ENCODE assay signal across 25 cellular contexts in the genomic region with DNA sequence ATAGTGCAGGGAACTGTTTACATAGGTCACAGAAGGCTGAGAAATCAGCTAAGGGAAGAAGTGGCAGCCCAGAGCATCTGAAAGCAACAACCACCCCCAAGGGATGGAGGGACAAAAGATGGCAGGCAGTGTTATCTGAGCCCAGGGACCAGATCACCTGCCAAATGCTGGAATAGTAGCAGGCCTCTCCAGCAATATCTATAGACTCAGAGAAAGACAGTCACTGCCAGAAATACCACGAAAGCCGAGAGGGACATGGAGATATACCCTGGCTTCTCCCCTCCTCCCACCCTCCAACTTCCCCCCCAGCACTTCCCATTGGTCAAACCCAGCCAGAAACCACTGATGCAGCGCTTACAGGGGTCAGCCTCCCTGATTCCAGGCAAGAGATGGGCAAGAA. TPM values are rescaled to one million over a fixed set of nuclear protein-coding genes. Genes with fewer than 3 reads are reported as not detected.
DNase-seq lines count a peak whose midpoint lies in the region; ATAC-seq and TF ChIP-seq lines count a peak whose summit lies in the region.
"Had no signal": no experiment of that assay in that cellular context is flagged by ENCODE, and none has a peak within 500 bp of the region (broad histone marks: within the 10 kb centered on the region; RNA-seq: fewer than 3 reads in every experiment).

No MANE protein-coding gene starts in this region.

- no peaks in the 10 kb centered on the region for H4K20me1 ChIP-seq in IMR-90 (ENCODE audit: insufficient read depth, low read length)
- H4K20me1 ChIP-seq: BLaER1 treated with 17β-estradiol and CSF1 and Interleukin-3, amounts not matched to agents 10 nM and 100 nM had no signal

- peak overlapping the region; percentile 98; the same call in 1 of the 2 replicates for H2BK20ac ChIP-seq in IMR-90 (ENCODE audit: low read depth, low read length)

- H3K9me3 ChIP-seq in right cardiac atrium (ENCODE audit: control insufficient read depth, low read length) (no peaks in the 10 kb centered on the region), IMR-90 (ENCODE audit: control insufficient read depth, insufficient read depth, low read length) (no peaks in the 10 kb centered on the region)
- H3K9me3 ChIP-seq: BLaER1 treated with 17β-estradiol and CSF1 and Interleukin-3, amounts not matched to agents 10 nM and 100 nM; HAP-1; SJSA1 had no signal

- H3K27me3 Mint-ChIP-seq in nephron (ENCODE audit: low read depth) (no peaks in the 10 kb centered on the region), type B pancreatic cell (no peaks in the 10 kb centered on the region)
- H3K27me3 Mint-ChIP-seq: CD4-positive, alpha-beta T cell had no signal

- dilution Hi-C loops in IMR-90 (cut with HindIII; ENCODE audit: low sequenced_read_pairs, unreplicated experiment) = no loop called here

- TF ChIP-seq RAD21 in IMR-90 (IDR thresholded peaks at IDR 0.05; ENCODE audit: low read length) = no peak

- H2BK5ac ChIP-seq in IMR-90 (ENCODE audit: low read depth, low read length, poor library complexity, severe bottlenecking) = no peak overlapping the region

- peak overlapping the region; percentile 68 to 94 (median 91) for H3K27ac Mint-ChIP-seq in nephron
- peak overlapping the region; percentile 63 for H3K27ac Mint-ChIP-seq in type B pancreatic cell
- H3K27ac Mint-ChIP-seq: CD4-positive, alpha-beta T cell; IgD-negative memory B cell had no signal

- TF ChIP-seq CTCF in IMR-90 (conservative IDR thresholded peaks at IDR 0.05; ENCODE audit: low read depth, low read length) (no peak), nephron (IDR thresholded peaks at IDR 0.05; ENCODE audit: unreplicated experiment in 3 of 3) (no peak), type B pancreatic cell (conservative IDR thresholded peaks at IDR 0.05) (no peak)

- H3K9me3 Mint-ChIP-seq in nephron = no peaks in the 10 kb centered on the region
- H3K9me3 Mint-ChIP-seq in type B pancreatic cell = no peaks in the 10 kb centered on the region
- H3K9me3 Mint-ChIP-seq: CD4-positive, alpha-beta T cell; HFFc6 had no signal

- no peaks in the 10 kb centered on the region for H3K27me3 ChIP-seq in right cardiac atrium (ENCODE audit: control insufficient read depth, insufficient read depth)
- H3K27me3 ChIP-seq in IMR-90 (ENCODE audit: control insufficient read depth, insufficient read depth, low read length) = no peaks in the 10 kb centered on the region
- H3K27me3 ChIP-seq: BLaER1 treated with 17β-estradiol and CSF1 and Interleukin-3, amounts not matched to agents 10 nM and 100 nM; SJSA1 had no signal

- H4K91ac ChIP-seq in IMR-90 (ENCODE audit: insufficient read depth, low read depth, low read length) = peak overlapping the region; percentile 41; the same call in 1 of the 2 replicates

- WGBS in right cardiac atrium = 67% methylated on average over 3 of the region's 3 CpGs
- 100% methylated on average over 1 of the region's 3 CpGs; no CpG with 5 or more reads in 1 of the 2 experiments for WGBS in IMR-90 (ENCODE audit: extremely low coverage in 2 of 2, insufficient read length in 1 of 2), 2 experiments

- peaks cover 60% of the 10 kb centered on the region for H3K4me1 Mint-ChIP-seq in nephron
- peaks cover 52% of the 10 kb centered on the region for H3K4me1 Mint-ChIP-seq in type B pancreatic cell (ENCODE audit: unreplicated experiment)
- H3K4me1 Mint-ChIP-seq: IgD-negative memory B cell had no signal

- H3K56ac ChIP-seq in IMR-90 (ENCODE audit: extremely low read depth, insufficient read depth, low read length) = no peak overlapping the region

- H2AK5ac ChIP-seq in IMR-90 (ENCODE audit: low read depth, low read length) = peak overlapping the region; percentile 7; the same call in 1 of the 2 replicates

- no peak overlapping the region for H2AFZ ChIP-seq in IMR-90 (replicated peaks; ENCODE audit: low read length, poor library complexity)

- POLR2A ChIA-PET in IMR-90 (lab: Charles Lee; ENCODE audit: unreplicated experiment) = no interaction called here

- peaks cover 17% of the 10 kb centered on the region for H3K9me1 ChIP-seq in IMR-90 (ENCODE audit: insufficient read depth, low read length)

- H3K9ac ChIP-seq in IMR-90 (ENCODE audit: low read depth, low read length) = no peak overlapping the region
- H3K9ac ChIP-seq: BLaER1 treated with 17β-estradiol and CSF1 and Interleukin-3, amounts not matched to agents 10 nM and 100 nM; KMS-11 had no signal

- peak overlapping the region in 1 of 2 experiments; percentile 40; a peak in 1 of 4 replicates for H4K8ac ChIP-seq in IMR-90 (ENCODE audit: low read depth in 2 of 2, low read length in 2 of 2)

- no TSS peak for BruUV-seq in IMR-90 (replicated peaks; lab: Mats Ljungman, UMichigan)

- no peak overlapping the region for H3K23ac ChIP-seq in IMR-90 (ENCODE audit: low read depth, low read length)

- intact Hi-C loops in Right ventricle myocardium superior (cut with DNase I) = no loop called here
- intact Hi-C loops in right cardiac atrium (cut with DNase I) = no loop called here
- intact Hi-C loops in IMR-90 (cut with micrococcal nuclease) = no loop called here

- H3K4me3 ChIP-seq in right cardiac atrium (ENCODE audit: low read length) = no peak overlapping the region
- H3K4me3 ChIP-seq in IMR-90 (ENCODE audit: insufficient read depth, low read depth, low read length) = no peak overlapping the region
- H3K4me3 ChIP-seq: BLaER1 treated with 17β-estradiol and CSF1 and Interleukin-3, amounts not matched to agents 10 nM and 100 nM; HAP-1; SJSA1 had no signal

- DNase-seq in Right ventricle myocardium superior = no peak
- no peak for DNase-seq in right cardiac atrium
- no peak for DNase-seq in IMR-90
- DNase-seq in type B pancreatic cell (ENCODE audit: extremely low spot score, unreplicated experiment) = no peak
- no peak for DNase-seq in HuH-7 (ENCODE audit: low spot score)
- DNase-seq: CD4-positive, alpha-beta T cell; DMS53; GOT3; HFFc6; MM.1S; NCI-H1417 treated with DMSO at 0.1 percent for 48 hours; NCI-H1694 treated with DMSO at 0.1 percent for 48 hours; NCI-H2081; NCI-H446 treated with DMSO at 0.1 percent for 48 hours; NCI-H526; NCI-H82; NK-92 treated with Interleukin-12 subunit alpha and Interleukin-12 subunit beta, amount 100 ng/mL, for 24 hours; PC-3 had no signal

- ATAC-seq in Right ventricle myocardium superior (ENCODE audit: poor library complexity) (peak; percentile 45), right cardiac atrium (no peak), IMR-90 (ENCODE audit: low read depth) (no peak), HG03521 (IDR thresholded peaks at IDR 0.05; ENCODE audit: unreplicated experiment) (no peak)
- ATAC-seq: PC-3 had no signal

- CTCF ChIA-PET in IMR-90 (lab: Yijun Ruan, JAX) = interaction anchor here (0.7 kb wide), 1 partner anchor 22 kb away, joined by 4 read pairs; no protein-coding TSS in a partner anchor

- H3K4me3 Mint-ChIP-seq in nephron (peak overlapping the region in 1 of 3 experiments; percentile 19), type B pancreatic cell (no peak overlapping the region)
- H3K4me3 Mint-ChIP-seq: CD4-positive, alpha-beta T cell; HFFc6; IgD-negative memory B cell had no signal

- no peak for TF ChIP-seq POLR2A in IMR-90 (IDR thresholded peaks at IDR 0.05; ENCODE audit: low read depth, low read length)

- no peak overlapping the region for H4K5ac ChIP-seq in IMR-90 (ENCODE audit: low read depth, low read length)

- H3K79me1 ChIP-seq in IMR-90 (ENCODE audit: low read depth in 1 of 2, low read length in 2 of 2) = no peaks in the 10 kb centered on the region

- H3K4me1 ChIP-seq in right cardiac atrium (ENCODE audit: control insufficient read depth, insufficient read depth, low read length) (peaks cover 8% of the 10 kb centered on the region), IMR-90 (ENCODE audit: control insufficient read depth, insufficient read depth, low read length) (peaks cover 12% of the 10 kb centered on the region)

- H3K4ac ChIP-seq in IMR-90 (ENCODE audit: low read depth, low read length) = peak overlapping the region; percentile 57

- peak overlapping the region; percentile 98; the same call in 1 of the 2 replicates for H2BK120ac ChIP-seq in IMR-90 (ENCODE audit: low read depth, low read length)

- no peak overlapping the region for H3K4me2 ChIP-seq in IMR-90 (ENCODE audit: low read depth, low read length)
- H3K4me2 ChIP-seq: KMS-11 had no signal

- H3K14ac ChIP-seq in IMR-90 (replicated peaks; ENCODE audit: low read depth, low read length) = peak overlapping the region; percentile 96; the same call in 1 of the 2 replicates

- no peaks in the 10 kb centered on the region for H3K36me3 ChIP-seq in IMR-90 (ENCODE audit: control insufficient read depth, insufficient read depth, low read length)
- H3K36me3 ChIP-seq: BLaER1 treated with 17β-estradiol and CSF1 and Interleukin-3, amounts not matched to agents 10 nM and 100 nM; HAP-1; SJSA1 had no signal

- H3K36me3 Mint-ChIP-seq in nephron (ENCODE audit: low read depth) (no peaks in the 10 kb centered on the region), type B pancreatic cell (no peaks in the 10 kb centered on the region)

- no peak overlapping the region for H3K18ac ChIP-seq in IMR-90 (ENCODE audit: low read depth, low read length)

- no peak overlapping the region for H2AK9ac ChIP-seq in IMR-90 (replicated peaks; ENCODE audit: low read depth, low read length, poor library complexity)

- 0 out of 3 replicates have a peak overlapping the region, but pooled peaks have one; percentile 85 for H2BK15ac ChIP-seq in IMR-90 (ENCODE audit: low read depth, low read length)

- in situ Hi-C loops in IMR-90 (cut with MboI; ENCODE audit: low sequenced_read_pairs) = no loop called here

- H3K27ac ChIP-seq in right cardiac atrium (ENCODE audit: low read length) = no peak overlapping the region
- no peak overlapping the region for H3K27ac ChIP-seq in IMR-90 (ENCODE audit: insufficient read depth, low read length)
- H3K27ac ChIP-seq: BLaER1 treated with 17β-estradiol and CSF1 and Interleukin-3, amounts not matched to agents 10 nM and 100 nM; KMS-11; SJSA1 had no signal

TF ChIP-seq in IMR-90, 13 proteins besides CTCF, POLR2A, EP300 and RAD21 (continues in another document):
- TF ChIP-seq MAFK (IDR thresholded peaks at IDR 0.05; ENCODE audit: low read depth, low read length) = no peak
- TF ChIP-seq, protein P1, sequence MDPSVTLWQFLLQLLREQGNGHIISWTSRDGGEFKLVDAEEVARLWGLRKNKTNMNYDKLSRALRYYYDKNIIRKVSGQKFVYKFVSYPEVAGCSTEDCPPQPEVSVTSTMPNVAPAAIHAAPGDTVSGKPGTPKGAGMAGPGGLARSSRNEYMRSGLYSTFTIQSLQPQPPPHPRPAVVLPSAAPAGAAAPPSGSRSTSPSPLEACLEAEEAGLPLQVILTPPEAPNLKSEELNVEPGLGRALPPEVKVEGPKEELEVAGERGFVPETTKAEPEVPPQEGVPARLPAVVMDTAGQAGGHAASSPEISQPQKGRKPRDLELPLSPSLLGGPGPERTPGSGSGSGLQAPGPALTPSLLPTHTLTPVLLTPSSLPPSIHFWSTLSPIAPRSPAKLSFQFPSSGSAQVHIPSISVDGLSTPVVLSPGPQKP (IDR thresholded peaks at IDR 0.05; ENCODE audit: borderline replicate concordance, low read depth, low read length) = no peak

RNA-seq across cellular contexts. Expression of gene PPP1CB, which starts 58.4 kb away (rescaled TPM):
- total RNA-seq in Right ventricle myocardium superior = 429 TPM
- total RNA-seq in right cardiac atrium = 100 to 1,000 TPM; 368 to 417 (median 381) TPM
- 126 TPM for polyA plus RNA-seq in right cardiac atrium
- 111 and 271 TPM in 2 replicates for total RNA-seq in IMR-90 (2012; rRNA removed)
- polyA plus RNA-seq in IMR-90 (2012; rRNA removed) = 20.4 and 37.7 TPM in 2 replicates
- 9.2 and 10.0 TPM in 2 replicates for polyA plus RNA-seq in IMR-90 (2012; cell fraction: cytosol; rRNA removed)
- polyA plus RNA-seq in IMR-90 (2012; cell fraction: nucleus; rRNA removed; ENCODE audit: low replicate concordance) = 4.0 and 16.3 TPM in 2 replicates
- total RNA-seq in type B pancreatic cell (ENCODE audit: low replicate concordance) = 222 and 227 TPM in 2 replicates
